36 cellular contexts compared by ENCODE assay signal in the genomic region with DNA sequence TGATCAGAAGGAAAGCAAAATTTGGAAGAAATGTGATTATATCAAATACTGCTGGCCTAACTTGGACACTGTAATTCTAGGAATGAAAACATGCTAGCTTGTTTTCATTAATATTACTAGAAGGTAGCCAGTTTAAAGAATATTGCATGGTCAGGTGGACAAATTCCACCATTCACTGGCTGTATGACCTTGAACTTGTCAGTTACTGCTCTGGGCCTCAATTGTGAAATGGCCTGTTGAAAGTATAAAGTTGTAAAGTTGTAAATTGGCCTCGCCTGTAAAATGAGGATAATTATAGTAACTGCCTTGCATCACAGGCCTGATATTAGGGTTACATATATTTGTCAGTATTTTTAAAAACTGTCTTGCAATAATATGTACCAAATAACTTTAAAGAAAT.
"Had no signal": no experiment of that assay in that cellular context is flagged by ENCODE, and none has a peak within 500 bp of the region (broad histone marks: within the 10 kb centered on the region; RNA-seq: fewer than 3 reads in every experiment).

No MANE protein-coding gene starts in this region.

- H3K4me2 ChIP-seq: SK-N-SH had no signal

- H3K27ac ChIP-seq: SJSA1 had no signal

- H3K36me3 ChIP-seq: MG63, Peyer's patch, SJSA1 had no signal

- H3K27me3 ChIP-seq: MG63, Peyer's patch, SJSA1 had no signal

- H3K9ac ChIP-seq: SK-N-SH had no signal

- H3K27me3 Mint-ChIP-seq: activated CD4-positive, alpha-beta memory T cell treated with anti-CD3 and anti-CD28 coated beads for 36 hours; activated CD4-positive, alpha-beta T cell treated with anti-CD3 and anti-CD28 coated beads for 36 hours; activated naive CD4-positive, alpha-beta T cell treated with anti-CD3 and anti-CD28 coated beads, Interleukin-2, amount 10 ng/mL, durations not matched to agents 7 days and 5 days; activated naive CD8-positive, alpha-beta T cell; activated naive CD8-positive, alpha-beta T cell treated with anti-CD3 and anti-CD28 coated beads, Interleukin-2, amount 50 U/mL, for 24 hours had no signal

- H3K9me3 ChIP-seq: MG63, SJSA1, SK-N-SH had no signal

- H3K4me3 ChIP-seq: MG63, Peyer's patch, SJSA1 had no signal

- H3K4me1 ChIP-seq: SJSA1 had no signal

- H3K27ac Mint-ChIP-seq: activated CD4-positive, alpha-beta memory T cell treated with anti-CD3 and anti-CD28 coated beads for 36 hours; activated CD4-positive, alpha-beta T cell treated with anti-CD3 and anti-CD28 coated beads for 36 hours; activated naive CD4-positive, alpha-beta T cell treated with anti-CD3 and anti-CD28 coated beads, Interleukin-2, amount 10 ng/mL, durations not matched to agents 7 days and 5 days; activated naive CD8-positive, alpha-beta T cell; activated naive CD8-positive, alpha-beta T cell treated with anti-CD3 and anti-CD28 coated beads, Interleukin-2, amount 50 U/mL, for 24 hours; activated T-helper 1 cell treated with anti-CD3 and anti-CD28 coated beads, Interleukin-12 subunit alpha, Interleukin-12 subunit beta, Interleukin-2, Interleukin-4 antibody, amounts not matched to agents 30 ng/mL and 10 ng/mL and 1 ng/mL, durations not matched to agents 14 hours and 24 hours and 36 hours; brain; T-helper 1 cell treated with Interleukin-12 subunit alpha and Interleukin-12 subunit beta and Interleukin-4 antibody, amounts not matched to agents 30 μg/mL and 1 μg/mL, for 36 hours; T-helper 2 cell treated with Interferon-gamma antibody and Interleukin-4, amounts not matched to agents 5 μg/mL and 100 μg/mL, for 36 hours; WTC11 had no signal

- ATAC-seq: activated CD4-positive, alpha-beta T cell treated with anti-CD3 and anti-CD28 coated beads for 36 hours; activated CD4-positive, CD25-positive, alpha-beta regulatory T cell treated with anti-CD3 and anti-CD28 coated beads, Interleukin-2, amount 50 U/mL, for 24 hours; activated naive CD8-positive, alpha-beta T cell treated with anti-CD3 and anti-CD28 coated beads, Interleukin-2, amount 50 U/mL, for 24 hours; activated T-cell treated with anti-CD3 and anti-CD28 coated beads, Interleukin-2, amount 50 U/mL, for 4 hours; PC-3; WTC11 had no signal

- H3K4me1 Mint-ChIP-seq: activated CD4-positive, alpha-beta T cell treated with anti-CD3 and anti-CD28 coated beads for 36 hours; activated naive CD4-positive, alpha-beta T cell treated with anti-CD3 and anti-CD28 coated beads, Interleukin-2, amount 10 ng/mL, durations not matched to agents 7 days and 5 days; activated naive CD8-positive, alpha-beta T cell treated with anti-CD3 and anti-CD28 coated beads, Interleukin-2, amount 50 U/mL, for 24 hours had no signal

- DNase-seq: activated CD4-positive, alpha-beta memory T cell treated with anti-CD3 and anti-CD28 coated beads for 36 hours; activated CD4-positive, alpha-beta T cell treated with anti-CD3 and anti-CD28 coated beads for 36 hours; activated CD4-positive, alpha-beta T cell treated with anti-CD3 and anti-CD28 coated beads, Interleukin-2, amount 50 U/mL, for 1 hour; activated CD8-positive, alpha-beta memory T cell treated with anti-CD3 and anti-CD28 coated beads, Interleukin-2, amount 50 U/mL, for 4 hours; activated effector memory CD4-positive, alpha-beta T cell treated with Interleukin-2 at 50 U/mL for 16 hours; activated naive CD4-positive, alpha-beta T cell treated with anti-CD3 and anti-CD28 coated beads, Interleukin-2, amount 10 ng/mL, durations not matched to agents 7 days and 5 days; activated naive CD8-positive, alpha-beta T cell treated with anti-CD3 and anti-CD28 coated beads, Interleukin-2, amount 50 U/mL, for 24 hours; activated T-cell treated with anti-CD3 and anti-CD28 coated beads for 4 hours; activated T-cell treated with anti-CD3 and anti-CD28 coated beads, Interleukin-2, amount 50 U/mL, for 4 hours; anterior cingulate cortex; Kasumi-1; KG1; MG63; NCI-H1048; NCI-H1105 treated with DMSO at 0.1 percent for 48 hours; NCI-H1436; NCI-H1694; NCI-H1930; NCI-H2081 treated with DMSO at 0.1 percent for 48 hours; NCI-H226; NCI-H446 treated with DMSO at 0.1 percent for 48 hours; NCI-H524; NK-92 treated with Interleukin-12 subunit alpha and Interleukin-12 subunit beta, amount 100 ng/mL, for 24 hours; PC-3; RPMI8226; SHP77 treated with DMSO at 0.1 percent for 48 hours; SK-N-SH had no signal

- H3K4me3 Mint-ChIP-seq: activated CD4-positive, alpha-beta memory T cell treated with anti-CD3 and anti-CD28 coated beads for 36 hours; activated CD4-positive, alpha-beta T cell treated with anti-CD3 and anti-CD28 coated beads for 36 hours; activated naive CD4-positive, alpha-beta T cell treated with anti-CD3 and anti-CD28 coated beads, Interleukin-2, amount 10 ng/mL, durations not matched to agents 7 days and 5 days; activated naive CD8-positive, alpha-beta T cell; activated naive CD8-positive, alpha-beta T cell treated with anti-CD3 and anti-CD28 coated beads, Interleukin-2, amount 50 U/mL, for 24 hours; activated T-cell treated with anti-CD3 and anti-CD28 coated beads, Interleukin-2, amount 50 U/mL, for 4 hours; activated T-helper 1 cell treated with anti-CD3 and anti-CD28 coated beads, Interleukin-12 subunit alpha, Interleukin-12 subunit beta, Interleukin-2, Interleukin-4 antibody, amounts not matched to agents 30 ng/mL and 10 ng/mL and 1 ng/mL, durations not matched to agents 14 hours and 24 hours and 36 hours; brain; T-helper 1 cell treated with Interleukin-12 subunit alpha and Interleukin-12 subunit beta and Interleukin-4 antibody, amounts not matched to agents 30 μg/mL and 1 μg/mL, for 36 hours; T-helper 2 cell treated with Interferon-gamma antibody and Interleukin-4, amounts not matched to agents 5 μg/mL and 100 μg/mL, for 36 hours; WTC11 had no signal

- H3K36me3 Mint-ChIP-seq: activated CD4-positive, alpha-beta memory T cell treated with anti-CD3 and anti-CD28 coated beads for 36 hours; activated naive CD4-positive, alpha-beta T cell treated with anti-CD3 and anti-CD28 coated beads, Interleukin-2, amount 10 ng/mL, durations not matched to agents 7 days and 5 days; activated naive CD8-positive, alpha-beta T cell; brain had no signal
